Comparison of ENCODE assay signal across 18 cellular contexts in genomic region chr1:198361373-198361772, GRCh38.
A peak's percentile ranks its signal among the peaks of the same experiment; 100 is the strongest.
DNase-seq lines count a peak whose midpoint lies in the region; ATAC-seq and TF ChIP-seq lines count a peak whose summit lies in the region.
"Had no signal": no experiment of that assay in that cellular context is flagged by ENCODE, and none has a peak within 500 bp of the region (broad histone marks: within the 10 kb centered on the region; RNA-seq: fewer than 3 reads in every experiment).

No MANE protein-coding gene starts in this region.

- H3K4me3 ChIP-seq in Loucy (ENCODE audit: low read length, poor library complexity, severe bottlenecking) (no peak overlapping the region), adipocyte (ENCODE audit: low read length) (no peak overlapping the region)
- H3K4me3 ChIP-seq: Peyer's patch had no signal

- H3K36me3 ChIP-seq in Loucy (ENCODE audit: insufficient read depth, low read length) (no peaks in the 10 kb centered on the region), adipocyte (ENCODE audit: control insufficient read depth, insufficient read depth, low read length, severe bottlenecking) (no peaks in the 10 kb centered on the region)
- H3K36me3 ChIP-seq: Peyer's patch had no signal

- no peak overlapping the region for H3K9ac ChIP-seq in Loucy (ENCODE audit: low read depth, low read length, poor library complexity, severe bottlenecking)
- no peak overlapping the region for H3K9ac ChIP-seq in adipocyte (ENCODE audit: low read length)

- no peak overlapping the region for H3K4me2 ChIP-seq in Loucy (ENCODE audit: low read depth, low read length, poor library complexity, severe bottlenecking)

- no peaks in the 10 kb centered on the region for H3K27me3 ChIP-seq in Loucy (ENCODE audit: insufficient read depth, low read length, poor library complexity, severe bottlenecking)
- H3K27me3 ChIP-seq in adipocyte (replicated peaks; ENCODE audit: control insufficient read depth, insufficient read depth, low read length) = no peaks in the 10 kb centered on the region
- H3K27me3 ChIP-seq: Peyer's patch had no signal

- TF ChIP-seq CTCF in Loucy (conservative IDR thresholded peaks at IDR 0.05; ENCODE audit: low read length) = no peak

- no peaks in the 10 kb centered on the region for H3K79me2 ChIP-seq in Loucy (ENCODE audit: insufficient read depth, low read length)

- DNase-seq in CD1c-positive myeloid dendritic cell (ENCODE audit: extremely low spot score) (peak; percentile 26), adipocyte (ENCODE audit: low read depth) (peak; percentile 56), iris pigment epithelial cell (ENCODE audit: low read depth) (peak; percentile 30), HT-29 (ENCODE audit: low spot score) (no peak), hippocampal formation (lab: John Stamatoyannopoulos, UW) (no peak)
- DNase-seq: ACHN; CD4-positive, alpha-beta T cell; DMS53; H9; Kasumi-1; NCI-H1048; NCI-H510A treated with DMSO at 0.1 percent for 48 hours; NCI-H82; Peyer's patch; Right ventricle myocardium superior had no signal

- H3K9me3 ChIP-seq in Loucy (ENCODE audit: insufficient read depth, low read depth, low read length) (no peaks in the 10 kb centered on the region), adipocyte (ENCODE audit: control insufficient read depth, low read length) (no peaks in the 10 kb centered on the region)
- H3K9me3 ChIP-seq: Peyer's patch had no signal

- H4K20me1 ChIP-seq in Loucy (ENCODE audit: insufficient read depth, low read length, poor library complexity, severe bottlenecking) = no peaks in the 10 kb centered on the region

- peak overlapping the region; percentile 44 for H2AFZ ChIP-seq in Loucy (ENCODE audit: low read length)

- no peaks in the 10 kb centered on the region for H3F3A ChIP-seq in Loucy (ENCODE audit: low read depth)

- no peaks in the 10 kb centered on the region for H3K9me2 ChIP-seq in Loucy (replicated peaks; ENCODE audit: low read depth, low read length)

- no peak for ATAC-seq in GM18868 (IDR thresholded peaks at IDR 0.05; ENCODE audit: unreplicated experiment)
- ATAC-seq: SK-N-SH treated with all-trans-retinoic acid at 6 μM for 48 hours had no signal

- H3K4me1 ChIP-seq in Loucy (ENCODE audit: insufficient read depth, low read length, poor library complexity, severe bottlenecking) (no peaks in the 10 kb centered on the region), adipocyte (ENCODE audit: control insufficient read depth, insufficient read depth, low read length) (peaks cover 6% of the 10 kb centered on the region)
- H3K4me1 ChIP-seq: Peyer's patch had no signal

Comparison
In these comparisons a context has a peak if more than half of its experiments do, and no peak if none do; other contexts are left out.
1. DNase-seq: peak in CD1c-positive myeloid dendritic cell (single experiment), adipocyte (single experiment) and iris pigment epithelial cell (single experiment); none in HT-29 (single experiment) and hippocampal formation (0 of 2).